ENCODE assay signal across 16 cellular contexts in genomic region chr1:1197551-1198422, GRCh38. TPM values are rescaled to one million over a fixed set of nuclear protein-coding genes. Genes with fewer than 3 reads are reported as not detected.
DNase-seq lines count a peak whose midpoint lies in the region; ATAC-seq and TF ChIP-seq lines count a peak whose summit lies in the region.
"Had no signal": no experiment of that assay in that cellular context is flagged by ENCODE, and none has a peak within 500 bp of the region (broad histone marks: within the 10 kb centered on the region; RNA-seq: fewer than 3 reads in every experiment).

No MANE protein-coding gene starts in this region.

- no peaks in the 10 kb centered on the region for H3K9me2 ChIP-seq in MM.1S (replicated peaks; ENCODE audit: insufficient read depth, low read length)

- H3K27me3 ChIP-seq in gastroesophageal sphincter (peaks cover 32% of the 10 kb centered on the region), aorta (ENCODE audit: control insufficient read depth in 1 of 2, insufficient read depth in 2 of 2, low read length in 1 of 2) (no peaks in the 10 kb centered on the region), MM.1S (replicated peaks; ENCODE audit: insufficient read depth, low read length) (peaks cover 62% of the 10 kb centered on the region)
- H3K27me3 ChIP-seq: pancreas had no signal

- no peak for TF ChIP-seq CTCF in gastroesophageal sphincter (IDR thresholded peaks at IDR 0.05)
- TF ChIP-seq CTCF in MM.1S (IDR thresholded peaks at IDR 0.05; ENCODE audit: low read length), result no peak
- TF ChIP-seq CTCF in osteocyte (IDR thresholded peaks at IDR 0.05), result no peak

- no peak for TF ChIP-seq POLR2A in gastroesophageal sphincter (IDR thresholded peaks at IDR 0.05)

- no peaks in the 10 kb centered on the region for H3F3A ChIP-seq in MM.1S (ENCODE audit: insufficient read depth, low read length)

- no peak overlapping the region for H2AFZ ChIP-seq in MM.1S (ENCODE audit: low read length)

- H3K36me3 ChIP-seq in gastroesophageal sphincter (no peaks in the 10 kb centered on the region), aorta (ENCODE audit: control insufficient read depth in 1 of 2, insufficient read depth in 2 of 2, low read length in 1 of 2) (no peaks in the 10 kb centered on the region), MM.1S (replicated peaks; ENCODE audit: insufficient read depth, low read length) (no peaks in the 10 kb centered on the region)
- H3K36me3 ChIP-seq: pancreas, stomach had no signal

- H3K9ac ChIP-seq in MM.1S (ENCODE audit: low read length), result no peak overlapping the region

- H3K9me3 ChIP-seq in gastroesophageal sphincter (peaks cover 0 to 21% (median 0%) of the 10 kb centered on the region in 3 donors), aorta (ENCODE audit: control insufficient read depth, low read length) (peaks cover 1% of the 10 kb centered on the region), MM.1S (replicated peaks; ENCODE audit: insufficient read depth, low read length) (no peaks in the 10 kb centered on the region)
- H3K9me3 ChIP-seq: pancreas had no signal

- H3K36me3 Mint-ChIP-seq in osteocyte (ENCODE audit: unreplicated experiment), result no peaks in the 10 kb centered on the region
- H3K36me3 Mint-ChIP-seq: T-cell had no signal

- WGBS in gastroesophageal sphincter (ENCODE audit: low coverage in 1 of 2), 2 donors, result no CpG with 5 or more reads among the region's 48 CpGs
- WGBS in aorta, 2 donors, result 91 to 93% methylated on average over 44 to 48 of the region's 48 CpGs

- H3K4me1 ChIP-seq in gastroesophageal sphincter (peaks cover 0 to 12% (median 0%) of the 10 kb centered on the region in 3 donors), aorta (ENCODE audit: control insufficient read depth in 1 of 2, insufficient read depth in 2 of 2, low read length in 2 of 2) (no peaks in the 10 kb centered on the region), MM.1S (ENCODE audit: low read length) (no peaks in the 10 kb centered on the region)
- H3K4me1 ChIP-seq: pancreas had no signal

- H3K4me1 Mint-ChIP-seq in osteocyte (ENCODE audit: unreplicated experiment), result peaks cover 5% of the 10 kb centered on the region

- TF ChIP-seq EP300 in gastroesophageal sphincter (IDR thresholded peaks at IDR 0.05), result no peak

- no peaks in the 10 kb centered on the region for H3K79me2 ChIP-seq in MM.1S (ENCODE audit: low read length)

- no peak overlapping the region for H3K4me3 Mint-ChIP-seq in osteocyte (ENCODE audit: unreplicated experiment)
- H3K4me3 Mint-ChIP-seq: T-cell had no signal

- ATAC-seq in gastroesophageal sphincter, result peak; percentile 13
- no peak for ATAC-seq in aorta (ENCODE audit: low FRiP score)
- ATAC-seq: pancreas, T-cell had no signal

- H3K27ac Mint-ChIP-seq in osteocyte (ENCODE audit: unreplicated experiment), result no peak overlapping the region
- H3K27ac Mint-ChIP-seq: activated T-helper 2 cell treated with anti-CD3 and anti-CD28 coated beads, Interferon-gamma antibody, Interleukin-2, Interleukin-4, amounts not matched to agents 10 μg/mL and 5 μg/mL and 100 μg/mL, durations not matched to agents 14 hours and 24 hours and 36 hours; T-cell had no signal

- no peaks in the 10 kb centered on the region for H4K20me1 ChIP-seq in MM.1S (ENCODE audit: insufficient read depth, low read length)

- peaks cover 14% of the 10 kb centered on the region for H3K9me3 Mint-ChIP-seq in osteocyte (ENCODE audit: unreplicated experiment)

- H3K4me3 ChIP-seq in gastroesophageal sphincter (no peak overlapping the region), aorta (ENCODE audit: low read length in 2 of 2) (no peak overlapping the region), MM.1S (ENCODE audit: low read length) (no peak overlapping the region)
- H3K4me3 ChIP-seq: pancreas, smooth muscle cell, stomach had no signal

- no peaks in the 10 kb centered on the region for H3K27me3 Mint-ChIP-seq in osteocyte (ENCODE audit: unreplicated experiment)
- H3K27me3 Mint-ChIP-seq: T-cell had no signal

- H3K27ac ChIP-seq in gastroesophageal sphincter, result no peak overlapping the region
- no peak overlapping the region for H3K27ac ChIP-seq in aorta (ENCODE audit: low read depth in 1 of 2, low read length in 2 of 2)
- no peak overlapping the region for H3K27ac ChIP-seq in MM.1S (ENCODE audit: low read length)
- H3K27ac ChIP-seq: pancreas, stomach had no signal

- H3K4me2 ChIP-seq in MM.1S (ENCODE audit: low read depth, low read length), result no peak overlapping the region
- H3K4me2 ChIP-seq: smooth muscle cell had no signal

- peak; percentile 1 for DNase-seq in stimulated activated CD4-positive, alpha-beta T cell treated with anti-CD3 and anti-CD28 coated beads, Interleukin-1b, Interleukin-23, amount 100 ng/mL, for 48 hours
- no peak for DNase-seq in stimulated activated CD4-positive, alpha-beta T cell treated with anti-CD3 and anti-CD28 coated beads, Interleukin-15, amount 100 ng/mL, for 24 hours
- DNase-seq in aorta (peak; percentile 43 to 68), MM.1S (no peak), osteocyte (ENCODE audit: extremely low spot score, unreplicated experiment) (no peak)
- DNase-seq: activated CD4-positive, CD25-positive, alpha-beta regulatory T cell; cortex of kidney; NCI-H1092 treated with DMSO at 0.1 percent for 48 hours; NCI-H2171 treated with DMSO at 0.1 percent for 48 hours; stomach had no signal

- intact Hi-C loops in aorta (cut with DNase I), result no loop called here

RNA-seq across cellular contexts. Expression of gene TNFRSF18, which starts 8.6 kb away (rescaled TPM):
- total RNA-seq in gastroesophageal sphincter (1 to 10 TPM in 1 of 4 donors, under 1 TPM in 1, not detected in 2; 0.35 to 2.2 TPM), aorta (1 to 10 TPM; 1.0 to 1.1 TPM), osteocyte (not detected in 2 replicates)
- 1 to 10 TPM in 1 of 2 donors, not detected in 1; 1.3 TPM for polyA plus RNA-seq in aorta

RNA-seq across cellular contexts. Expression of gene TNFRSF4, which starts 16.2 kb away (rescaled TPM):
- total RNA-seq in gastroesophageal sphincter, result 1 to 10 TPM in 3 of 4 donors, under 1 TPM in 1; 0.93 to 1.6 (median 1.3) TPM
- 1 to 10 TPM; 1.6 to 3.5 TPM for total RNA-seq in aorta
- polyA plus RNA-seq in aorta, result 1 to 10 TPM in 1 of 2 donors, not detected in 1; 1.0 TPM
- 0.19 TPM in 1 of 2 replicates, not detected in the other for total RNA-seq in osteocyte
- total RNA-seq: smooth muscle cell had no signal
- polyA plus RNA-seq: BJ, smooth muscle cell had no signal

RNA-seq across cellular contexts. Expression of gene TTLL10, which starts 24.1 kb away (rescaled TPM):
- total RNA-seq in gastroesophageal sphincter (under 1 TPM in 1 of 4 donors, not detected in 3; 0.23 TPM), aorta (under 1 TPM in 1 of 2 donors, not detected in 1; 0.15 TPM), osteocyte (not detected in 2 replicates)
- polyA plus RNA-seq in aorta, result not detected
- total RNA-seq: activated T-helper 2 cell treated with anti-CD3 and anti-CD28 coated beads, Interferon-gamma antibody, Interleukin-2, Interleukin-4, amounts not matched to agents 10 μg/mL and 5 μg/mL and 100 μg/mL, durations not matched to agents 14 hours and 24 hours and 36 hours; smooth muscle cell had no signal
- polyA plus RNA-seq: BJ, smooth muscle cell had no signal

RNA-seq across cellular contexts. Expression of gene SDF4, which starts 34.0 kb away (rescaled TPM):
- total RNA-seq in gastroesophageal sphincter, result 100 to 1,000 TPM in 2 of 4 donors, 10 to 100 TPM in 2; 84.2 to 115 (median 93.9) TPM
- total RNA-seq in aorta, result 100 to 1,000 TPM; 138 to 140 TPM
- polyA plus RNA-seq in aorta, result 100 to 1,000 TPM in 1 of 2 donors, 10 to 100 TPM in 1; 73.3 to 158 TPM
- 196 and 200 TPM in 2 replicates for total RNA-seq in osteocyte

RNA-seq across cellular contexts. Expression of gene B3GALT6, which starts 34.2 kb away (rescaled TPM):
- total RNA-seq in gastroesophageal sphincter (10 to 100 TPM; 12.3 to 24.1 (median 15.0) TPM), aorta (10 to 100 TPM; 11.3 to 12.8 TPM), osteocyte (38.6 and 39.8 TPM in 2 replicates)
- 1 to 10 TPM; 2.5 to 9.3 TPM for polyA plus RNA-seq in aorta

Comparison
In these comparisons a context has a peak if more than half of its experiments do, and no peak if none do; other contexts are left out.
1. DNase-seq: peak in stimulated activated CD4-positive, alpha-beta T cell treated with anti-CD3 and anti-CD28 coated beads, Interleukin-1b, Interleukin-23, amount 100 ng/mL, for 48 hours (single experiment) and aorta (2 of 2); none in stimulated activated CD4-positive, alpha-beta T cell treated with anti-CD3 and anti-CD28 coated beads, Interleukin-15, amount 100 ng/mL, for 24 hours (single experiment), MM.1S (single experiment) and osteocyte (single experiment).